Comparison of ENCODE assay signal across 1 cellular context in genomic region chr1:6734579-6735397, GRCh38.
TF ChIP-seq lines count a peak whose summit lies in the region.

No MANE protein-coding gene starts in this region.

TF ChIP-seq in K562, 482 proteins besides CTCF, POLR2A, EP300 and RAD21:
- peak; percentile 80 for TF ChIP-seq RFX1 (IDR thresholded peaks at IDR 0.05)
- no peak for TF ChIP-seq ETS2 (tag; IDR thresholded peaks at IDR 0.05; ENCODE audit: borderline replicate concordance, poor library complexity, severe bottlenecking)
